In the genomic region with DNA sequence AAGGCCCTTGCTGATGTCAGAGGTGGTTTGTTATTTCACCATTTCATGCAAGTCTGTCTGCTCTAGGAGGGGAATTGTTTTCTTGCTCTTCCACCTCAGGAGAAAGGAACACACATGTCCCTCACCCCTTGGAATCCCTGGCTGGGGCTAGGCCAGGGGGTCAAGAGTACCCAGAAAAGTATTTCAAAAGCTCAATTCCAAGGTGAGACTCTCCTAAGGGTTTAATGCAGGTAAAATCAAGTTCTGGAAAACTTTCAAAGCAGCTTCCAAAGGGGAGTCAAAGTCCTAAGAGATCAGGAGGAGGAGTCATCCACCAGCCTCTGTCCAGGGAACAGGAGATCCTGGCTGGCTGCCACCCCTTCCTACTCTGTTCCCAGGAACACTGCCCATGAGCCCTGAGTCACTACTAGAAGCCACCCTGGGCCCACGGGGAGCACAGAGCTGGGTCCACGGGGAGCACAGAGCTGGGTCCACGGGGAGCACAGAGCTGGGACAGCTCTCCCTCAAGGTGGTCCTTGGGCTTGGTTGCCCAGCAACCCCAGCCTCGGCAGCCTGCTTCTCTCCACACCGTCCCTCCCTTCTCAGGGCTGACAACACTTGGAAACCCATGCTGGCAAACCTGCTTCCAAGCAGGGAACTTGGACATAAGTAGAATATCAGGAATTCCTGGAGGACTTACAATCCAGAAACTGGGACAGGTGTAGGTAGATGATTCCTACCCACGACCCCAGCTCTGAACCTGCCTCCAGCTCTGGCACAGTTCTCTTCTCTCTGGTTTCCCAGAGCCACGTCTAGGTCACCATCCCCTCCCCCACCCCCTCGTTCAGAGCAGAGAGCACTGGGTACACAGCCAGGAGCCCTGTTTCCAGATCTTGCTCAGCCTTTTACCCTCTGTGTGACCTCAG, we compare ENCODE assay signal across 9 cellular contexts. TPM values are rescaled to one million over a fixed set of nuclear protein-coding genes. Genes with fewer than 3 reads are reported as not detected.
DNase-seq lines count a peak whose midpoint lies in the region; ATAC-seq, FAIRE-seq and TF ChIP-seq lines count a peak whose summit lies in the region.
"Had no signal": no experiment of that assay in that cellular context is flagged by ENCODE, and none has a peak within 500 bp of the region (broad histone marks: within the 10 kb centered on the region; RNA-seq: fewer than 3 reads in every experiment).

No MANE protein-coding gene starts in this region.

- DNase-seq in HuH-7 (ENCODE audit: low spot score) (peak; percentile 40), breast epithelium (ENCODE audit: low spot score in 2 of 2) (peak; percentile 86), kidney glomerular epithelial cell (lab: John Stamatoyannopoulos, UW) (peak; percentile 74), upper lobe of left lung (peak in 1 of 2 donors; percentile 67), A673 (ENCODE audit: low spot score) (no peak), HuH-7.5 (ENCODE audit: low spot score) (no peak), NCI-H2227 treated with DMSO at 0.1 percent for 48 hours (lab: John Stamatoyannopoulos, UW) (no peak), D721Med (ENCODE audit: insufficient read length, low spot score) (no peak)
- DNase-seq: activated CD4-positive, CD25-positive, alpha-beta regulatory T cell had no signal

- peak; percentile 47 to 54 for ATAC-seq in upper lobe of left lung (ENCODE audit: low FRiP score in 2 of 2)

- no TSS peak for BruUV-seq in A673 (replicated peaks; lab: Mats Ljungman, UMichigan)

- no peaks in the 10 kb centered on the region for H3K36me3 ChIP-seq in breast epithelium
- H3K36me3 ChIP-seq in upper lobe of left lung, result no peaks in the 10 kb centered on the region
- H3K36me3 ChIP-seq in A673 (ENCODE audit: insufficient read depth, low read length, poor library complexity, severe bottlenecking), result no peaks in the 10 kb centered on the region

- no peak for FAIRE-seq in D721Med (lab: Jason Lieb, UNC)

- WGBS in upper lobe of left lung, 2 donors, result 46 to 55% methylated on average over 7 to 8 of the region's 8 CpGs

- CTCF ChIA-PET in A673 (lab: Charles Lee), result interaction anchor here (0.9 kb wide), 1 partner anchor 116 kb away, joined by 3 read pairs; no protein-coding TSS in a partner anchor

- TF ChIP-seq POLR2A in breast epithelium (IDR thresholded peaks at IDR 0.05) (no peak), upper lobe of left lung (IDR thresholded peaks at IDR 0.05) (no peak)

- H3K9me3 ChIP-seq in breast epithelium (no peaks in the 10 kb centered on the region), upper lobe of left lung (no peaks in the 10 kb centered on the region), A673 (ENCODE audit: low read depth, low read length, poor library complexity, severe bottlenecking) (no peaks in the 10 kb centered on the region)

- no peak overlapping the region for H3K4me3 ChIP-seq in breast epithelium
- H3K4me3 ChIP-seq in upper lobe of left lung, result no peak overlapping the region
- no peak overlapping the region for H3K4me3 ChIP-seq in A673 (ENCODE audit: low read depth, low read length, poor library complexity, severe bottlenecking)

- TF ChIP-seq EP300 in upper lobe of left lung (IDR thresholded peaks at IDR 0.05), result no peak

- H3K27ac ChIP-seq in breast epithelium (peak overlapping the region; percentile 46 to 53), upper lobe of left lung (no peak overlapping the region), A673 (ENCODE audit: low read depth, low read length, poor library complexity, severe bottlenecking) (no peak overlapping the region)

- TF ChIP-seq CTCF in breast epithelium (IDR thresholded peaks at IDR 0.05) (no peak), upper lobe of left lung (IDR thresholded peaks at IDR 0.05) (no peak), A673 (conservative IDR thresholded peaks at IDR 0.05; ENCODE audit: low read depth, low read length) (no peak), D721Med (IDR thresholded peaks at IDR 0.05; ENCODE audit: insufficient read depth, missing control alignments) (no peak)

- intact Hi-C loops in breast epithelium (cut with DNase I; ENCODE audit: low total_unique reads), result no loop called here
- intact Hi-C loops in A673 (cut with micrococcal nuclease; ENCODE audit: unreplicated experiment), result no loop called here

- H3K4me1 ChIP-seq in breast epithelium (peaks cover 0 to 6% of the 10 kb centered on the region in 2 donors), upper lobe of left lung (peaks cover 0 to 8% (median 2%) of the 10 kb centered on the region in 4 donors), A673 (ENCODE audit: insufficient read depth, low read length, poor library complexity, severe bottlenecking) (no peaks in the 10 kb centered on the region)

- H3K27me3 ChIP-seq in breast epithelium, result no peaks in the 10 kb centered on the region
- H3K27me3 ChIP-seq in upper lobe of left lung, result no peaks in the 10 kb centered on the region
- H3K27me3 ChIP-seq in A673 (replicated peaks; ENCODE audit: insufficient read depth, low read depth, low read length, poor library complexity), result no peaks in the 10 kb centered on the region

- POLR2A ChIA-PET in A673 (lab: Charles Lee; ENCODE audit: low non-redundant PET), result interaction anchor here (0.6 to 1.1 kb wide), 2 partner anchors 24 to 33 kb away, joined by 3 read pairs; no protein-coding TSS in a partner anchor

RNA-seq across cellular contexts. Expression of gene CDKN1A, which starts 35.3 kb away (rescaled TPM):
- total RNA-seq in breast epithelium (100 to 1,000 TPM; 125 to 144 (median 143) TPM), upper lobe of left lung (100 to 1,000 TPM in 4 of 6 donors, 10 to 100 TPM in 2; 61.8 to 186 (median 127) TPM), A673 (2021) (30.4 and 33.6 TPM in 2 replicates)

RNA-seq across cellular contexts. Expression of gene SRSF3, which starts 49.0 kb away (rescaled TPM):
- total RNA-seq in breast epithelium (100 to 1,000 TPM; 163 to 425 (median 276) TPM), upper lobe of left lung (100 to 1,000 TPM in 5 of 6 donors, 10 to 100 TPM in 1; 61.5 to 220 (median 167) TPM), A673 (2021) (623 and 682 TPM in 2 replicates)

RNA-seq across cellular contexts. Expression of gene RAB44, which starts 54.5 kb away (rescaled TPM):
- total RNA-seq in breast epithelium, result 1 to 10 TPM in 1 of 3 donors, under 1 TPM in 2; under 0.01 to 1.9 (median 0.29) TPM
- 1 to 10 TPM in 3 of 6 donors, under 1 TPM in 3; 0.20 to 3.1 (median 1.2) TPM for total RNA-seq in upper lobe of left lung
- 0.07 TPM in 1 of 2 replicates, not detected in the other for total RNA-seq in A673 (2021)

Comparison
In these comparisons a context has a peak if more than half of its experiments do, and no peak if none do; other contexts are left out.
1. DNase-seq: peak in HuH-7 (single experiment), breast epithelium (2 of 2) and kidney glomerular epithelial cell (single experiment); none in A673 (single experiment), HuH-7.5 (single experiment), NCI-H2227 treated with DMSO at 0.1 percent for 48 hours (single experiment) and D721Med (single experiment).
2. H3K27ac ChIP-seq: peak in breast epithelium (2 of 2); none in upper lobe of left lung (0 of 4) and A673 (single experiment).